23 cellular contexts compared by ENCODE assay signal in the genomic region with DNA sequence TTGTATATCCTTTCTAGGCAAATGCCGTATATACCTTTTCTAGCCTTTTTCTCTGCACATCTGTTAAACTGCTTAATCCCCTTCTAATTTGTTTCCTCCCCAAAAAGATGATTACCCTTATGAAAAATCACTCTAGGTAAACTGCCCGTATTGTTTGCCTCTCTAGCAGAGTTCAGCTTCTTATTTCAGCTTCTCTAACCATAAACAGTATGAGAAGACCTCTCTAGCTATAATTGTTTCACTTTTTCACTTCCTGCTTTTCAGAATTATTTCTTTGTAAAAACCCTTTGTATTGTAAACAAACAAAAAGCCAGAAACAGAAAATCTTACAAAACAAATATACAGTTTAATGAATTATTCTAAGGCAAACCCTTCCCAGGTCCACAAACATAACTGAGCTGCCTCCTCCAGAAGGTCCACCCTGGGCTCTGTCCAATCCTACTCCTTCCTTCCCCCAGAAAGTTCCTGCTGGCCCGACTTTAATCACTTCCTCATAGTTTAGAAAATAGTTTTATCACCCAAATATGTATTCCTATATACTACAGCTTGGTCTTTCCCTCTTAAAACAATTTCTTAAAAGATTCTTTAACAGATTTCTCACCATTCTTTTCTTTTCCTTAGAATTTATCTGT.
DNase-seq lines count a peak whose midpoint lies in the region; ATAC-seq and TF ChIP-seq lines count a peak whose summit lies in the region.
"Had no signal": no experiment of that assay in that cellular context is flagged by ENCODE, and none has a peak within 500 bp of the region (broad histone marks: within the 10 kb centered on the region; RNA-seq: fewer than 3 reads in every experiment).

No MANE protein-coding gene starts in this region.

- no peaks in the 10 kb centered on the region for H3K27me3 ChIP-seq in fibroblast of lung (ENCODE audit: control insufficient read depth, insufficient read depth, low read length)
- H3K27me3 ChIP-seq: BLaER1, colonic mucosa, sigmoid colon had no signal

- H3K4me1 ChIP-seq in fibroblast of lung (ENCODE audit: control insufficient read depth, extremely low read depth, insufficient read depth, low read length), result peaks cover 2% of the 10 kb centered on the region
- H3K4me1 ChIP-seq: colonic mucosa, sigmoid colon had no signal

- H3K9me3 ChIP-seq in fibroblast of lung (ENCODE audit: control insufficient read depth, insufficient read depth, low read depth, low read length), result no peaks in the 10 kb centered on the region
- H3K9me3 ChIP-seq: BLaER1, colonic mucosa, sigmoid colon had no signal

- H3K4me2 ChIP-seq in fibroblast of lung (ENCODE audit: extremely low read depth, insufficient read depth, low read length), result peak overlapping the region; percentile 19
- H3K4me2 ChIP-seq: BLaER1 had no signal

- no peak overlapping the region for H3K27ac ChIP-seq in fibroblast of lung (ENCODE audit: insufficient read depth, low read length)
- H3K27ac ChIP-seq: BLaER1, colonic mucosa, HL-60, sigmoid colon had no signal

- H3K9ac ChIP-seq in fibroblast of lung (ENCODE audit: insufficient read depth, low read length), result no peak overlapping the region
- H3K9ac ChIP-seq: BLaER1 had no signal

- no peak for TF ChIP-seq CTCF in fibroblast of lung (conservative IDR thresholded peaks at IDR 0.05 in 1 of 2, IDR thresholded peaks at IDR 0.05 in 1 of 2; ENCODE audit: low read depth in 1 of 2, low read length in 2 of 2)
- no peak for TF ChIP-seq CTCF in GM20000 (IDR thresholded peaks at IDR 0.05; ENCODE audit: extremely low read depth, missing control alignments)

- H2AFZ ChIP-seq in fibroblast of lung (ENCODE audit: low read length), result peak overlapping the region; percentile 36

- ATAC-seq in GM19395 (IDR thresholded peaks at IDR 0.05; ENCODE audit: unreplicated experiment) (peak; percentile 53), HG03378 (IDR thresholded peaks at IDR 0.05; ENCODE audit: unreplicated experiment) (no peak), HG03095 (IDR thresholded peaks at IDR 0.05; ENCODE audit: unreplicated experiment) (no peak)
- ATAC-seq: activated CD8-positive, alpha-beta memory T cell treated with anti-CD3 and anti-CD28 coated beads, Interleukin-2, amount 10 ng/mL, durations not matched to agents 7 days and 5 days; activated T-cell treated with anti-CD3 and anti-CD28 coated beads, Interleukin-2, amount 50 U/mL, for 72 hours; HepG2 had no signal

- no peak overlapping the region for H3K4me3 ChIP-seq in fibroblast of lung (replicated peaks in 1 of 4; ENCODE audit: control extremely low read depth in 1 of 4, insufficient read depth in 1 of 4, low read depth in 3 of 4, low read length in 4 of 4)
- H3K4me3 ChIP-seq: BLaER1, colonic mucosa, sigmoid colon had no signal

- H3K79me2 ChIP-seq in fibroblast of lung (ENCODE audit: control insufficient read depth, insufficient read depth, low read length), result no peaks in the 10 kb centered on the region

- H3K36me3 ChIP-seq in fibroblast of lung (ENCODE audit: control insufficient read depth, insufficient read depth, low read length), result no peaks in the 10 kb centered on the region
- H3K36me3 ChIP-seq: BLaER1, colonic mucosa, sigmoid colon had no signal

- peak; percentile 39 for DNase-seq in CD1c-positive myeloid dendritic cell (ENCODE audit: extremely low spot score)
- DNase-seq in NOMO-1 treated with dmso at 0.1 percent for 144 hours (lab: John Stamatoyannopoulos, UW; ENCODE audit: unreplicated experiment), result peak; percentile 10
- no peak for DNase-seq in fibroblast of lung (ENCODE audit: low read depth in 2 of 2)
- DNase-seq in NCI-H748 (lab: John Stamatoyannopoulos, UW; ENCODE audit: unreplicated experiment), result no peak
- no peak for DNase-seq in GM20000 (ENCODE audit: low spot score)
- DNase-seq: activated CD4-positive, alpha-beta T cell treated with anti-CD3 and anti-CD28 coated beads, Interleukin-2, amount 10 ng/mL, durations not matched to agents 7 days and 5 days; activated CD8-positive, alpha-beta memory T cell treated with anti-CD3 and anti-CD28 coated beads, Interleukin-2, amount 10 ng/mL, durations not matched to agents 7 days and 5 days; activated naive CD4-positive, alpha-beta T cell treated with Interleukin-2 at 50 U/mL for 16 hours; activated T-cell treated with anti-CD3 and anti-CD28 coated beads, Interleukin-2, amount 50 U/mL, for 72 hours; amygdala; colonic mucosa; endodermal cell; glutamatergic neuron; H7; NCI-H1436; RPMI8226; sigmoid colon had no signal

- H4K20me1 ChIP-seq in fibroblast of lung (ENCODE audit: control insufficient read depth, extremely low read depth, insufficient read depth, low read length), result no peaks in the 10 kb centered on the region
- H4K20me1 ChIP-seq: BLaER1 had no signal

Comparison
In these comparisons a context has a peak if more than half of its experiments do, and no peak if none do; other contexts are left out.
1. DNase-seq: peak in CD1c-positive myeloid dendritic cell (single experiment) and NOMO-1 treated with dmso at 0.1 percent for 144 hours (single experiment); none in fibroblast of lung (0 of 2), NCI-H748 (single experiment) and GM20000 (single experiment).